Comparison of ENCODE assay signal across 23 cellular contexts in the genomic region with DNA sequence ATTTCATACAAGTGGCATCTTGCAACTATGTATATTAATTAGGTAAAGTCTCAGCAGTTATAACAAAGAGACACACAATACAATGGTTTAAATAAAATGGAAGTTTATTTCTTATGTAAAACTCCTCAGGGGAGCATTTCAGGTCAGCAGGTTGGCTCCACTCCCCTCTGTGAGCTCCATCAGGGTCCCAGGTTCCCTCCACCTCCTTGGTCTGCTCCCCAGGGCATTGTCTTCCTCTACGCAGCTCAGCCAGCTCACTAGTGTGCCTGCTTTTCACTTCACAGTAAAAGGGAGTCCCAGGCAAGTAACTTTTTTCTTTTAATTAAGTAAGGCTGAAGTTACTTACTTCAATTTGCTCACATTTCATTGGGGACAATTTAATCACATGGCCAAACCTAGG.
"Had no signal": no experiment of that assay in that cellular context is flagged by ENCODE, and none has a peak within 500 bp of the region (broad histone marks: within the 10 kb centered on the region; RNA-seq: fewer than 3 reads in every experiment).

No MANE protein-coding gene starts in this region.

- H3K27ac Mint-ChIP-seq: T-cell had no signal

- H3K4me3 ChIP-seq: MG63 had no signal

- H3K4me3 Mint-ChIP-seq: T-cell had no signal

- H3K36me3 ChIP-seq: MG63 had no signal

- H3K27me3 Mint-ChIP-seq: T-cell had no signal

- H3K4me2 ChIP-seq: SK-N-SH had no signal

- H3K9me3 ChIP-seq: MG63, SK-N-SH had no signal

- H3K9ac ChIP-seq: SK-N-SH had no signal

- H3K4me1 Mint-ChIP-seq: T-cell had no signal

- H3K27ac ChIP-seq: HL-60, RWPE1 had no signal

- H3K36me3 Mint-ChIP-seq: T-cell had no signal

- ATAC-seq: Panc1, T-cell had no signal

- DNase-seq: Karpas-422, KG1, MG63, NCI-H1092, NCI-H1105 treated with DMSO at 0.1 percent for 48 hours, NCI-H1436, NCI-H187, NCI-H2029, NCI-H2081 treated with DMSO at 0.1 percent for 48 hours, NCI-H2171, NCI-H226, NCI-H446, NCI-H510A, NCI-H524 treated with DMSO at 0.1 percent for 48 hours, NCI-H69, NCI-H774, SHP77, SK-N-SH, SW 1271, T-cell had no signal

- H3K9me2 ChIP-seq: SK-N-SH had no signal

- H3K27me3 ChIP-seq: MG63 had no signal
